16 cellular contexts compared by ENCODE assay signal in genomic region chr2:2793514-2793913, GRCh38.
"Had no signal": no experiment of that assay in that cellular context is flagged by ENCODE, and none has a peak within 500 bp of the region (broad histone marks: within the 10 kb centered on the region; RNA-seq: fewer than 3 reads in every experiment).

No MANE protein-coding gene starts in this region.

- H3K27ac Mint-ChIP-seq: naive thymus-derived CD4-positive, alpha-beta T cell had no signal

- H3K4me2 ChIP-seq: smooth muscle cell had no signal

- H3K36me3 ChIP-seq: pancreas, prostate gland, uterus had no signal

- H3K4me3 Mint-ChIP-seq: naive thymus-derived CD4-positive, alpha-beta T cell had no signal

- ATAC-seq: left ventricle myocardium superior; naive thymus-derived CD4-positive, alpha-beta T cell; pancreas had no signal

- H3K9me3 ChIP-seq: pancreas, prostate gland, uterus had no signal

- H3K27me3 ChIP-seq: pancreas, uterus had no signal

- H3K36me3 Mint-ChIP-seq: naive thymus-derived CD4-positive, alpha-beta T cell had no signal

- FAIRE-seq: pancreas had no signal

- DNase-seq: cortex of kidney; dorsolateral prefrontal cortex; effector CD8-positive, alpha-beta T cell; foreskin melanocyte; left ventricle myocardium superior; mesenchymal stem cell; naive thymus-derived CD4-positive, alpha-beta T cell; nucleus accumbens; pancreas; stimulated activated CD4-positive, alpha-beta T cell treated with anti-CD3 and anti-CD28 coated beads, Interleukin-2, amount 100 ng/mL, for 48 hours; stimulated activated naive CD4-positive, alpha-beta T cell treated with Interleukin-2 at 50 U/mL for 16 hours; trophoblast cell; uterus had no signal

- H3K4me3 ChIP-seq: dorsolateral prefrontal cortex, lung, pancreas, prostate gland, smooth muscle cell, uterus had no signal

- H3K27ac ChIP-seq: dorsolateral prefrontal cortex, pancreas, prostate gland, uterus had no signal

- H3K4me1 ChIP-seq: pancreas, prostate gland, uterus had no signal
